6 cellular contexts compared by ENCODE assay signal in genomic region chr20:63650486-63650885, GRCh38. TPM values are rescaled to one million over a fixed set of nuclear protein-coding genes. Genes with fewer than 3 reads are reported as not detected.
"Had no signal": no experiment of that assay in that cellular context is flagged by ENCODE, and none has a peak within 500 bp of the region (broad histone marks: within the 10 kb centered on the region; RNA-seq: fewer than 3 reads in every experiment).

No MANE protein-coding gene starts in this region.

RNA-seq across cellular contexts. Expression of gene TNFRSF6B, which starts 46.0 kb away (rescaled TPM):
- total RNA-seq: natural killer cell; natural killer cell treated with Interleukin-12 subunit alpha and Interleukin-12 subunit beta and Interleukin-15 and Interleukin-18, amount 100 ng/mL, for 72 hours; neural crest cell; occipital lobe; progenitor cell of endocrine pancreas; skeletal muscle tissue had no signal
